In genomic region chr14:94831085-94831484, GRCh38 we compare ENCODE assay signal across 29 cellular contexts.
"Had no signal": no experiment of that assay in that cellular context is flagged by ENCODE, and none has a peak within 500 bp of the region (broad histone marks: within the 10 kb centered on the region; RNA-seq: fewer than 3 reads in every experiment).

No MANE protein-coding gene starts in this region.

- H3K27me3 ChIP-seq: stomach, suprapubic skin, testis, thyroid gland, tibial artery, tibial nerve, transverse colon, upper lobe of left lung, upper lobe of right lung, uterus, vagina had no signal

- H3K9me3 Mint-ChIP-seq: stimulated activated effector memory CD8-positive, alpha-beta T cell treated with anti-CD3 and anti-CD28 coated beads, Interleukin-12 subunit alpha, Interleukin-12 subunit beta, amount 100 ng/mL, for 72 hours; stimulated activated naive CD8-positive, alpha-beta T cell treated with anti-CD3 and anti-CD28 coated beads, Interleukin-15, Interleukin-2, amounts not matched to agents 100 ng/mL and 50 ng/mL, for 24 hours had no signal

- H3K4me1 ChIP-seq: thyroid gland, tibial artery, upper lobe of left lung, upper lobe of right lung, uterus had no signal

- H3K27ac ChIP-seq: stomach, suprapubic skin, testis, thoracic aorta, thyroid gland, tibial artery, tibial nerve, transverse colon, upper lobe of left lung, upper lobe of right lung, uterus, vagina had no signal

- H3K4me1 Mint-ChIP-seq: stimulated activated effector memory CD8-positive, alpha-beta T cell treated with anti-CD3 and anti-CD28 coated beads, Interleukin-12 subunit alpha, Interleukin-12 subunit beta, amount 100 ng/mL, for 72 hours; stimulated activated memory B cell treated with anti-CD40 and anti-IgM and Interleukin-4, amounts not matched to agents 10 μg/mL and 1 μg/mL and 100 μg/mL, for 72 hours; stimulated activated naive B cell treated with anti-CD40 and anti-IgM and Interleukin-4, amounts not matched to agents 10 μg/mL and 1 μg/mL and 100 μg/mL, for 72 hours; stimulated activated naive CD8-positive, alpha-beta T cell treated with anti-CD3 and anti-CD28 coated beads, Interleukin-15, amount 100 ng/mL, for 72 hours had no signal

- H3K27me3 Mint-ChIP-seq: stimulated activated naive CD8-positive, alpha-beta T cell treated with anti-CD3 and anti-CD28 coated beads, Interleukin-15, Interleukin-2, amounts not matched to agents 100 ng/mL and 50 ng/mL, for 24 hours had no signal

- H3K36me3 Mint-ChIP-seq: stimulated activated effector memory CD8-positive, alpha-beta T cell treated with anti-CD3 and anti-CD28 coated beads, Interleukin-12 subunit alpha, Interleukin-12 subunit beta, amount 100 ng/mL, for 72 hours; stimulated activated memory B cell treated with anti-CD40 and anti-IgM and Interleukin-4, amounts not matched to agents 10 μg/mL and 1 μg/mL and 100 μg/mL, for 72 hours; stimulated activated naive B cell treated with anti-CD40 and anti-IgM and Interleukin-4, amounts not matched to agents 10 μg/mL and 1 μg/mL and 100 μg/mL, for 72 hours; type B pancreatic cell had no signal

- H3K27ac Mint-ChIP-seq: stimulated activated effector memory CD8-positive, alpha-beta T cell treated with anti-CD3 and anti-CD28 coated beads, Interleukin-12 subunit alpha, Interleukin-12 subunit beta, amount 100 ng/mL, for 72 hours; stimulated activated memory B cell treated with anti-CD40 and anti-IgM and Interleukin-4, amounts not matched to agents 10 μg/mL and 1 μg/mL and 100 μg/mL, for 72 hours; stimulated activated naive B cell treated with anti-CD40 and anti-IgM and Interleukin-4, amounts not matched to agents 10 μg/mL and 1 μg/mL and 100 μg/mL, for 72 hours; type B pancreatic cell had no signal

- H3K4me3 Mint-ChIP-seq: stimulated activated effector memory CD8-positive, alpha-beta T cell treated with anti-CD3 and anti-CD28 coated beads, Interleukin-12 subunit alpha, Interleukin-12 subunit beta, amount 100 ng/mL, for 72 hours; stimulated activated memory B cell treated with anti-CD40 and anti-IgM and Interleukin-4, amounts not matched to agents 10 μg/mL and 1 μg/mL and 100 μg/mL, for 72 hours; stimulated activated naive B cell treated with anti-CD40 and anti-IgM and Interleukin-4, amounts not matched to agents 10 μg/mL and 1 μg/mL and 100 μg/mL, for 72 hours; stimulated activated naive CD8-positive, alpha-beta T cell treated with anti-CD3 and anti-CD28 coated beads, Interleukin-15, amount 100 ng/mL, for 72 hours; stimulated activated naive CD8-positive, alpha-beta T cell treated with anti-CD3 and anti-CD28 coated beads, Interleukin-15, Interleukin-2, amounts not matched to agents 100 ng/mL and 50 ng/mL, for 24 hours; type B pancreatic cell had no signal

- DNase-seq: stimulated activated CD4-positive, alpha-beta T cell treated with anti-CD3 and anti-CD28 coated beads, Interleukin-2, amount 100 ng/mL, for 48 hours; stimulated activated CD4-positive, alpha-beta T cell treated with anti-CD3 and anti-CD28 coated beads, Interleukin-4, amount 100 ng/mL, for 1 hour; stimulated activated CD4-positive, alpha-beta T cell treated with anti-CD3 and anti-CD28 coated beads, Interleukin-4, amount 100 ng/mL, for 24 hours; stimulated activated CD4-positive, alpha-beta T cell treated with anti-CD3 and anti-CD28 coated beads, Interleukin-4, amount 100 ng/mL, for 4 hours; stimulated activated CD8-positive, alpha-beta memory T cell treated with anti-CD3 and anti-CD28 coated beads, Interleukin-4, amount 100 ng/mL, for 48 hours; stimulated activated naive B cell treated with anti-CD40 and anti-IgM and Interleukin-4, amounts not matched to agents 10 μg/mL and 1 μg/mL and 100 μg/mL, for 72 hours; stimulated activated naive CD4-positive, alpha-beta T cell; stimulated activated naive CD4-positive, alpha-beta T cell treated with Interleukin-2 at 50 U/mL for 16 hours; stimulated activated naive CD8-positive, alpha-beta T cell treated with anti-CD3 and anti-CD28 coated beads, Interleukin-15, amount 100 ng/mL, for 72 hours; stimulated activated naive CD8-positive, alpha-beta T cell treated with anti-CD3 and anti-CD28 coated beads, Interleukin-15, Interleukin-2, amounts not matched to agents 100 U/mL and 50 U/mL, for 24 hours; stomach; substantia nigra; testis; thyroid gland; tibial artery; transverse colon; trophoblast cell; upper lobe of left lung; upper lobe of right lung; uterus had no signal

- FAIRE-seq: urothelium cell line had no signal

- H3K4me3 ChIP-seq: stomach, suprapubic skin, testis, thoracic aorta, thyroid gland, tibial artery, tibial nerve, transverse colon, upper lobe of left lung, upper lobe of right lung, uterus, vagina had no signal

- ATAC-seq: stimulated activated effector memory CD8-positive, alpha-beta T cell treated with anti-CD3 and anti-CD28 coated beads, Interleukin-12 subunit alpha, Interleukin-12 subunit beta, amount 100 ng/mL, for 72 hours; stimulated activated memory B cell treated with anti-CD40 and anti-IgM and Interleukin-4, amounts not matched to agents 10 μg/mL and 1 μg/mL and 100 μg/mL, for 72 hours; stimulated activated naive B cell treated with anti-CD40 and anti-IgM and Interleukin-4, amounts not matched to agents 10 μg/mL and 1 μg/mL and 100 μg/mL, for 72 hours; stimulated activated naive CD8-positive, alpha-beta T cell treated with anti-CD3 and anti-CD28 coated beads, Interleukin-15, amount 100 ng/mL, for 72 hours; stimulated activated naive CD8-positive, alpha-beta T cell treated with anti-CD3 and anti-CD28 coated beads, Interleukin-15, Interleukin-2, amounts not matched to agents 100 U/mL and 50 U/mL, for 24 hours; upper lobe of right lung had no signal

- H3K36me3 ChIP-seq: stomach, suprapubic skin, thoracic aorta, thyroid gland, tibial artery, tibial nerve, transverse colon, upper lobe of left lung, upper lobe of right lung, uterus, vagina had no signal

- H3K9me3 ChIP-seq: suprapubic skin, testis, thoracic aorta, thyroid gland, tibial artery, transverse colon, upper lobe of left lung, upper lobe of right lung, uterus, vagina had no signal
